In the genomic region with DNA sequence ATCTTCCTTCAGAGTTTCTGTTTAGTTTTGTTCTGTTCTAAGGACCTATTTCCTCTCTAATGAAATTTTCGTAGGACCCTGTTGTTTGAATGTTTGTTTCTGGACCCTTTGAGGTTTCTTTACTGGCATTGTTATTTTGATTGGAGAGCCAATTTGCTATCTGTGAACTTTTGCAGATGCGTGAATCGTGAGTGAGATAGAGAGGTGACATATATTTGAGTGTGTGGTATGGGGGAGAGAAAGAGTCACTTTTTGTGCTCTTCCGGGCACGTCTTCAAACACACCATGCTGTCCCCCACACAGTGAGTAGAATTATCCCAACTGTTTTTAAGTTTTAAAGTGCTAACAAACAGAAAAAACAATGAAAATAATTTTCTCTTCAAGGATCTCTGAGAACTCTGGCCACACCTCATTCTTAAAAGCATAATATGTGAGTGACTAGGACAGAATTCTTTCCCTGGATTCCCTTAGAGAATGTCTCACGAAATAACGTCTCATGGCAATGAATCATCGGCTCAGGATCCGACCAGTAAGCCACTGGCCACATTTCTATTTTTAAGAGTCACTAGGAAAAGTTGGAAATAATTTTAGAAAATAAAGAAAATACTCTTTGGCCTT, we compare ENCODE assay signal across 7 cellular contexts.
DNase-seq lines count a peak whose midpoint lies in the region; ATAC-seq lines count a peak whose summit lies in the region.

No MANE protein-coding gene starts in this region.

- no peaks in the 10 kb centered on the region for H4K20me1 ChIP-seq in Karpas-422 (ENCODE audit: insufficient read depth, low read depth, low read length)

- H3K4me3 Mint-ChIP-seq in natural killer cell treated with Interleukin-12 subunit alpha and Interleukin-12 subunit beta and Interleukin-15 and Interleukin-18, amount 100 ng/mL, for 72 hours, result peak overlapping the region; percentile 86

- peak overlapping the region; percentile 73 for H3K4me3 ChIP-seq in SK-N-MC
- no peak overlapping the region for H3K4me3 ChIP-seq in Karpas-422 (ENCODE audit: low read length)

- H3K4me2 ChIP-seq in Karpas-422 (ENCODE audit: low read depth, low read length, poor library complexity, severe bottlenecking), result no peak overlapping the region

- peaks cover 5% of the 10 kb centered on the region for H3K36me3 Mint-ChIP-seq in natural killer cell treated with Interleukin-12 subunit alpha and Interleukin-12 subunit beta and Interleukin-15 and Interleukin-18, amount 100 ng/mL, for 72 hours

- no peaks in the 10 kb centered on the region for H3K4me1 ChIP-seq in Karpas-422 (ENCODE audit: low read length)

- no peaks in the 10 kb centered on the region for H3K9me3 Mint-ChIP-seq in natural killer cell treated with Interleukin-12 subunit alpha and Interleukin-12 subunit beta and Interleukin-15 and Interleukin-18, amount 100 ng/mL, for 72 hours

- H3K27ac ChIP-seq in SK-N-MC, result peak overlapping the region; percentile 88
- H3K27ac ChIP-seq in Karpas-422 (ENCODE audit: low read length), result no peak overlapping the region

- H3K9ac ChIP-seq in SK-N-MC (ENCODE audit: insufficient read length), result peak overlapping the region; percentile 42
- no peak overlapping the region for H3K9ac ChIP-seq in Karpas-422 (ENCODE audit: low read length)

- no peak overlapping the region for H2AFZ ChIP-seq in Karpas-422 (ENCODE audit: low read length)

- H3K36me3 ChIP-seq in SK-N-MC (ENCODE audit: insufficient read depth, low read length) (no peaks in the 10 kb centered on the region), Karpas-422 (ENCODE audit: insufficient read depth, low read length) (no peaks in the 10 kb centered on the region)

- H3K27me3 Mint-ChIP-seq in natural killer cell treated with Interleukin-12 subunit alpha and Interleukin-12 subunit beta and Interleukin-15 and Interleukin-18, amount 100 ng/mL, for 72 hours, result no peaks in the 10 kb centered on the region

- ATAC-seq in natural killer cell treated with Interleukin-12 subunit alpha and Interleukin-12 subunit beta and Interleukin-15 and Interleukin-18, amount 100 ng/mL, for 72 hours, result peak in 1 of 2 donors; percentile 86
- no peak for ATAC-seq in HG02571 (IDR thresholded peaks at IDR 0.05; ENCODE audit: unreplicated experiment)

- no peaks in the 10 kb centered on the region for H3K79me2 ChIP-seq in Karpas-422 (ENCODE audit: low read length)

- DNase-seq in H4 (ENCODE audit: low spot score) (peak; percentile 85), SK-N-MC (ENCODE audit: low read depth, low spot score) (no peak), epidermal melanocyte (ENCODE audit: insufficient read length, low spot score) (peak; percentile 59), Karpas-422 (no peak)
- DNase-seq in natural killer cell treated with Interleukin-12 subunit alpha and Interleukin-12 subunit beta and Interleukin-15 and Interleukin-18, amount 100 ng/mL, for 72 hours (ENCODE audit: low spot score), result no peak
- no peak for DNase-seq in effector CD4-positive, alpha-beta T cell

- H3K27me3 ChIP-seq in Karpas-422 (ENCODE audit: low read length), result no peaks in the 10 kb centered on the region

- H3K4me1 Mint-ChIP-seq in natural killer cell treated with Interleukin-12 subunit alpha and Interleukin-12 subunit beta and Interleukin-15 and Interleukin-18, amount 100 ng/mL, for 72 hours (ENCODE audit: low read depth in 2 of 2), result peaks cover 29 to 37% of the 10 kb centered on the region in 2 donors

- peak overlapping the region; percentile 90 to 93 for H3K27ac Mint-ChIP-seq in natural killer cell treated with Interleukin-12 subunit alpha and Interleukin-12 subunit beta and Interleukin-15 and Interleukin-18, amount 100 ng/mL, for 72 hours

- no peaks in the 10 kb centered on the region for H3K9me2 ChIP-seq in Karpas-422 (replicated peaks; ENCODE audit: insufficient read depth, low read length)

- H3K9me3 ChIP-seq in SK-N-MC (ENCODE audit: low read depth, low read length) (no peaks in the 10 kb centered on the region), Karpas-422 (ENCODE audit: low read length) (no peaks in the 10 kb centered on the region; the same call in 1 of the 2 replicates)

Comparison
In these comparisons a context has a peak if more than half of its experiments do, and no peak if none do; other contexts are left out.
1. DNase-seq: peak in H4 (single experiment) and epidermal melanocyte (single experiment); none in SK-N-MC (single experiment), natural killer cell treated with Interleukin-12 subunit alpha and Interleukin-12 subunit beta and Interleukin-15 and Interleukin-18, amount 100 ng/mL, for 72 hours (single experiment), effector CD4-positive, alpha-beta T cell (single experiment) and Karpas-422 (single experiment).